10 cellular contexts compared by ENCODE assay signal in genomic region chr1:7962636-7963377, GRCh38. TPM values are rescaled to one million over a fixed set of nuclear protein-coding genes. Genes with fewer than 3 reads are reported as not detected.
DNase-seq lines count a peak whose midpoint lies in the region; ATAC-seq, FAIRE-seq and TF ChIP-seq lines count a peak whose summit lies in the region.
"Had no signal": no experiment of that assay in that cellular context is flagged by ENCODE, and none has a peak within 500 bp of the region (broad histone marks: within the 10 kb centered on the region; RNA-seq: fewer than 3 reads in every experiment).

No MANE protein-coding gene starts in this region.

- TF ChIP-seq CTCF in RWPE2 (IDR thresholded peaks at IDR 0.05; ENCODE audit: poor library complexity, severe bottlenecking) (no peak), epithelial cell of proximal tubule (conservative IDR thresholded peaks at IDR 0.05; ENCODE audit: low read depth, low read length) (no peak), gastrocnemius medialis (IDR thresholded peaks at IDR 0.05 in 4 of 5, conservative IDR thresholded peaks at IDR 0.05 in 1 of 5) (no peak)

- no peak for ATAC-seq in RWPE2 (ENCODE audit: low read depth)
- ATAC-seq in gastrocnemius medialis = no peak
- ATAC-seq in HG03159 (IDR thresholded peaks at IDR 0.05; ENCODE audit: unreplicated experiment) = no peak
- no peak for ATAC-seq in GM19452 (IDR thresholded peaks at IDR 0.05; ENCODE audit: unreplicated experiment)

- DNase-seq in GM23248 = peak; percentile 37
- no peak for DNase-seq in RWPE2 (ENCODE audit: low spot score)
- no peak for DNase-seq in epithelial cell of proximal tubule (ENCODE audit: low read depth)
- no peak for DNase-seq in gastrocnemius medialis
- no peak for DNase-seq in NOMO-1 treated with DMSO at 0.1 percent for 48 hours (lab: John Stamatoyannopoulos, UW; ENCODE audit: unreplicated experiment)
- no peak for DNase-seq in RCC 7860 (ENCODE audit: low spot score)
- DNase-seq: central memory CD4-positive, alpha-beta T cell; stimulated activated CD4-positive, alpha-beta T cell treated with anti-CD3 and anti-CD28 coated beads, Interleukin-12 subunit alpha, Interleukin-12 subunit beta, amount 100 ng/mL, for 4 hours had no signal

- H3K9me3 ChIP-seq in GM23248 (ENCODE audit: low read depth) (no peaks in the 10 kb centered on the region), RWPE2 (ENCODE audit: severe bottlenecking) (no peaks in the 10 kb centered on the region), gastrocnemius medialis (no peaks in the 10 kb centered on the region)

- H3K27me3 ChIP-seq in GM23248 (replicated peaks; ENCODE audit: insufficient read depth) = no peaks in the 10 kb centered on the region
- H3K27me3 ChIP-seq in RWPE2 (ENCODE audit: insufficient read depth, poor library complexity, severe bottlenecking) = no peaks in the 10 kb centered on the region
- no peaks in the 10 kb centered on the region for H3K27me3 ChIP-seq in gastrocnemius medialis

- H4K20me1 ChIP-seq in GM23248 (ENCODE audit: insufficient read depth) = 0 out of 2 replicates have a peak, but pooled peaks cover 5% of the 10 kb centered on the region

- H3K4me2 ChIP-seq in GM23248 (ENCODE audit: unreplicated experiment) = peak overlapping the region; percentile 97

- H3K79me2 ChIP-seq in GM23248 (ENCODE audit: insufficient read depth) = peaks cover 61% of the 10 kb centered on the region

- no peak for TF ChIP-seq POLR2A in gastrocnemius medialis (IDR thresholded peaks at IDR 0.05)

- H3K27ac ChIP-seq in GM23248 (peak overlapping the region; percentile 83), RWPE2 (ENCODE audit: poor library complexity, severe bottlenecking) (peak overlapping the region; percentile 50), gastrocnemius medialis (peak overlapping the region; percentile 91 to 98 (median 96))

- H3K4me1 ChIP-seq in GM23248 (ENCODE audit: insufficient read depth) (peaks cover 11% of the 10 kb centered on the region), RWPE2 (ENCODE audit: insufficient read depth, poor library complexity, severe bottlenecking) (peaks cover 9% of the 10 kb centered on the region), gastrocnemius medialis (peaks cover 57 to 58% of the 10 kb centered on the region in 2 donors)

- H3K4me3 ChIP-seq in GM23248 (peak overlapping the region; percentile 97), RWPE2 (ENCODE audit: severe bottlenecking) (peak overlapping the region; percentile 63), epithelial cell of proximal tubule (ENCODE audit: low read depth, low read length) (peak overlapping the region; percentile 67), gastrocnemius medialis (peak overlapping the region; percentile 73 to 93 (median 84))

- FAIRE-seq in RCC 7860 (lab: Jason Lieb, UNC) = no peak

- H3F3A ChIP-seq in GM23248 (ENCODE audit: insufficient read depth) = no peaks in the 10 kb centered on the region

- H2AFZ ChIP-seq in GM23248 = peak overlapping the region; percentile 81

- H3K9ac ChIP-seq in GM23248 = peak overlapping the region; percentile 97

- H3K9me2 ChIP-seq in GM23248 (ENCODE audit: insufficient read depth) = no peaks in the 10 kb centered on the region

- intact Hi-C loops in gastrocnemius medialis (cut with DNase I; ENCODE audit: low total_unique reads) = loop anchor here (10.0 kb wide), 1 partner anchor 912 kb away; the partner anchor contains the start of gene ENO1

- H3K36me3 ChIP-seq in GM23248 (ENCODE audit: low read depth) = peaks cover 37% of the 10 kb centered on the region
- peaks cover 52% of the 10 kb centered on the region for H3K36me3 ChIP-seq in RWPE2 (ENCODE audit: low read depth)
- H3K36me3 ChIP-seq in gastrocnemius medialis = peaks cover 0 to 43% of the 10 kb centered on the region in 2 donors

- 87 to 90% methylated on average over 11 of the region's 11 CpGs for WGBS in GM23248 (ENCODE audit: low coverage in 1 of 2, low lambda C conversion rate in 2 of 2, missing lambda C conversion rate in 2 of 2), 2 experiments

- in situ Hi-C loops in GM23248 (cut with MboI) (no loop called here), gastrocnemius medialis (cut with MboI; ENCODE audit: low sequenced_read_pairs in 4 of 4) (no loop called here)

RNA-seq across cellular contexts. Expression of gene PARK7, which starts 1.3 kb away (rescaled TPM):
- total RNA-seq in GM23248 (2014; rRNA removed; shearing (Covaris generic)) = 191 and 198 TPM in 2 replicates
- 514 and 522 TPM in 2 replicates for polyA plus RNA-seq in GM23248 (2016; fragmentation: Nextera tagmentation; extraction: Ambion mirVana)
- total RNA-seq in epithelial cell of proximal tubule = 282 and 327 TPM in 2 replicates
- total RNA-seq in gastrocnemius medialis = 100 to 1,000 TPM; 291 to 370 (median 332) TPM

RNA-seq across cellular contexts. Expression of gene TNFRSF9, which starts 22.2 kb away (rescaled TPM):
- total RNA-seq in GM23248 (2014; rRNA removed; shearing (Covaris generic)) = 0.13 TPM in 1 of 2 replicates, not detected in the other
- polyA plus RNA-seq in GM23248 (2016; fragmentation: Nextera tagmentation; extraction: Ambion mirVana) = not detected in 2 replicates
- total RNA-seq in epithelial cell of proximal tubule (0.69 and 1.4 TPM in 2 replicates), gastrocnemius medialis (under 1 TPM in 2 of 4 donors, not detected in 2; 0.05 to 0.20 TPM)
